ENCODE assay signal across 17 cellular contexts in genomic region chr4:1490011-1490905, GRCh38.
DNase-seq lines count a peak whose midpoint lies in the region; ATAC-seq and TF ChIP-seq lines count a peak whose summit lies in the region.
"Had no signal": no experiment of that assay in that cellular context is flagged by ENCODE, and none has a peak within 500 bp of the region (broad histone marks: within the 10 kb centered on the region; RNA-seq: fewer than 3 reads in every experiment).

No MANE protein-coding gene starts in this region.

- H3K27ac ChIP-seq in endodermal cell (ENCODE audit: low read depth, low read length) (no peak overlapping the region), neuronal stem cell (replicated peaks; ENCODE audit: low read length) (no peak overlapping the region)
- H3K27ac ChIP-seq: SJCRH30 had no signal

- H2BK120ac ChIP-seq in neuronal stem cell (ENCODE audit: low read depth, low read length) = no peak overlapping the region

- H3K9ac ChIP-seq in endodermal cell (ENCODE audit: extremely low read depth, low read length, poor library complexity, severe bottlenecking) (no peak overlapping the region), neuronal stem cell (ENCODE audit: low read depth, low read length, poor library complexity) (no peak overlapping the region)

- H3K27ac Mint-ChIP-seq in activated naive CD4-positive, alpha-beta T cell treated with anti-CD3 and anti-CD28 coated beads for 36 hours = no peak overlapping the region
- no peak overlapping the region for H3K27ac Mint-ChIP-seq in endodermal cell
- H3K27ac Mint-ChIP-seq in stimulated activated effector memory CD8-positive, alpha-beta T cell treated with anti-CD3 and anti-CD28 coated beads, Interleukin-12 subunit alpha, Interleukin-12 subunit beta, amount 100 ng/mL, for 72 hours = no peak overlapping the region
- H3K27ac Mint-ChIP-seq: CD8-positive, alpha-beta T cell had no signal

- no peaks in the 10 kb centered on the region for H3K4me1 ChIP-seq in endodermal cell (ENCODE audit: control insufficient read depth, insufficient read depth, low read length)
- H3K4me1 ChIP-seq in neuronal stem cell (ENCODE audit: control insufficient read depth in 2 of 2, insufficient read depth in 1 of 2, low read depth in 1 of 2, low read length in 2 of 2) = no peaks in the 10 kb centered on the region

- peak overlapping the region; percentile 79 for H2AK5ac ChIP-seq in neuronal stem cell (ENCODE audit: low read depth, low read length)

- H4K8ac ChIP-seq in neuronal stem cell (ENCODE audit: low read depth, low read length) = no peak overlapping the region

- ATAC-seq in stimulated activated effector memory CD8-positive, alpha-beta T cell treated with anti-CD3 and anti-CD28 coated beads, Interleukin-12 subunit alpha, Interleukin-12 subunit beta, amount 100 ng/mL, for 72 hours = no peak
- ATAC-seq: CD8-positive, alpha-beta T cell had no signal

- H3K18ac ChIP-seq in neuronal stem cell (ENCODE audit: low read length) = peak overlapping the region; percentile 83

- H4K91ac ChIP-seq in neuronal stem cell (ENCODE audit: low read depth, low read length, poor library complexity) = no peak overlapping the region

- H3K4ac ChIP-seq in neuronal stem cell (ENCODE audit: low read length) = no peak overlapping the region

- H3K9me3 ChIP-seq in endodermal cell (ENCODE audit: control insufficient read depth, low read length) (peaks cover 14% of the 10 kb centered on the region), neuronal stem cell (replicated peaks in 1 of 2; ENCODE audit: control insufficient read depth in 2 of 2, insufficient read depth in 1 of 2, low read depth in 1 of 2, low read length in 2 of 2) (peaks cover 8 to 9% of the 10 kb centered on the region in 2 donors)

- H2AFZ ChIP-seq in neuronal stem cell (ENCODE audit: low read length) = no peak overlapping the region

- H3K27me3 ChIP-seq in H7 (ENCODE audit: control insufficient read depth, insufficient read depth, low read length) = no peaks in the 10 kb centered on the region
- H3K27me3 ChIP-seq in endodermal cell (ENCODE audit: control insufficient read depth, insufficient read depth, low read length, poor library complexity, severe bottlenecking) = no peaks in the 10 kb centered on the region
- H3K27me3 ChIP-seq in neuronal stem cell (ENCODE audit: control insufficient read depth in 3 of 3, insufficient read depth in 3 of 3, low read depth in 1 of 3, low read length in 3 of 3) = peaks cover 0 to 34% (median 0%) of the 10 kb centered on the region in 3 experiments
- H3K27me3 ChIP-seq: SJCRH30 had no signal

- 89 to 93% methylated on average over 22 to 46 of the region's 46 CpGs for WGBS in endodermal cell (ENCODE audit: insufficient coverage in 1 of 2, insufficient read length in 1 of 2), 2 experiments
- no CpG with 5 or more reads among the region's 46 CpGs for WGBS in neuronal stem cell (ENCODE audit: extremely low coverage in 2 of 2, insufficient read length in 2 of 2, insufficient replicate concordance in 1 of 2), 2 donors

- peaks cover 7% of the 10 kb centered on the region for H3K36me3 Mint-ChIP-seq in activated naive CD4-positive, alpha-beta T cell treated with anti-CD3 and anti-CD28 coated beads for 36 hours (ENCODE audit: low read depth)
- no peaks in the 10 kb centered on the region for H3K36me3 Mint-ChIP-seq in endodermal cell (ENCODE audit: low read depth)
- H3K36me3 Mint-ChIP-seq in stimulated activated effector memory CD8-positive, alpha-beta T cell treated with anti-CD3 and anti-CD28 coated beads, Interleukin-12 subunit alpha, Interleukin-12 subunit beta, amount 100 ng/mL, for 72 hours = no peaks in the 10 kb centered on the region

- no peaks in the 10 kb centered on the region for H3K4me1 Mint-ChIP-seq in activated naive CD4-positive, alpha-beta T cell treated with anti-CD3 and anti-CD28 coated beads for 36 hours (ENCODE audit: low read depth)
- H3K4me1 Mint-ChIP-seq in endodermal cell = no peaks in the 10 kb centered on the region
- H3K4me1 Mint-ChIP-seq in stimulated activated effector memory CD8-positive, alpha-beta T cell treated with anti-CD3 and anti-CD28 coated beads, Interleukin-12 subunit alpha, Interleukin-12 subunit beta, amount 100 ng/mL, for 72 hours = no peaks in the 10 kb centered on the region

- no peak overlapping the region for H3K4me2 ChIP-seq in neuronal stem cell (ENCODE audit: insufficient read depth, low read length, poor library complexity, severe bottlenecking)

- H2BK12ac ChIP-seq in neuronal stem cell (ENCODE audit: low read length) = no peak overlapping the region

- peak overlapping the region; percentile 56 for H3K14ac ChIP-seq in neuronal stem cell (ENCODE audit: low read length)

- no peak for TF ChIP-seq CTCF in endodermal cell (conservative IDR thresholded peaks at IDR 0.05)

- intact Hi-C loops in activated naive CD4-positive, alpha-beta T cell treated with anti-CD3 and anti-CD28 coated beads for 36 hours (cut with micrococcal nuclease) = no loop called here

- H2BK5ac ChIP-seq in neuronal stem cell (ENCODE audit: low read length) = peak overlapping the region; percentile 39

- no peak overlapping the region for H3K4me3 ChIP-seq in H7 (ENCODE audit: insufficient read depth, low read depth, low read length)
- no peak overlapping the region for H3K4me3 ChIP-seq in endodermal cell (ENCODE audit: low read length)
- H3K4me3 ChIP-seq in neuronal stem cell (ENCODE audit: low read length in 2 of 2) = no peak overlapping the region
- H3K4me3 ChIP-seq: SJCRH30 had no signal

- peaks cover 16% of the 10 kb centered on the region for H3K9me3 Mint-ChIP-seq in activated naive CD4-positive, alpha-beta T cell treated with anti-CD3 and anti-CD28 coated beads for 36 hours
- peaks cover 22% of the 10 kb centered on the region for H3K9me3 Mint-ChIP-seq in endodermal cell
- peaks cover 14% of the 10 kb centered on the region for H3K9me3 Mint-ChIP-seq in stimulated activated effector memory CD8-positive, alpha-beta T cell treated with anti-CD3 and anti-CD28 coated beads, Interleukin-12 subunit alpha, Interleukin-12 subunit beta, amount 100 ng/mL, for 72 hours

- peak overlapping the region; percentile 49 for H2BK15ac ChIP-seq in neuronal stem cell (ENCODE audit: low read length)

- H3K27me3 Mint-ChIP-seq in activated naive CD4-positive, alpha-beta T cell treated with anti-CD3 and anti-CD28 coated beads for 36 hours (ENCODE audit: low read depth) = peaks cover 2% of the 10 kb centered on the region
- peaks cover 9% of the 10 kb centered on the region for H3K27me3 Mint-ChIP-seq in endodermal cell (ENCODE audit: insufficient read depth)

- CTCF ChIA-PET in activated naive CD4-positive, alpha-beta T cell treated with anti-CD3 and anti-CD28 coated beads for 36 hours (lab: Charles Lee) = no interaction called here

- H3K4me3 Mint-ChIP-seq in activated naive CD4-positive, alpha-beta T cell treated with anti-CD3 and anti-CD28 coated beads for 36 hours = no peak overlapping the region
- no peak overlapping the region for H3K4me3 Mint-ChIP-seq in endodermal cell
- no peak overlapping the region for H3K4me3 Mint-ChIP-seq in stimulated activated effector memory CD8-positive, alpha-beta T cell treated with anti-CD3 and anti-CD28 coated beads, Interleukin-12 subunit alpha, Interleukin-12 subunit beta, amount 100 ng/mL, for 72 hours
- H3K4me3 Mint-ChIP-seq: CD8-positive, alpha-beta T cell had no signal

- DNase-seq in activated naive CD4-positive, alpha-beta T cell treated with anti-CD3 and anti-CD28 coated beads, Interleukin-2, amount 50 U/mL, for 16 hours = peak; percentile 3
- no peak for DNase-seq in activated naive CD4-positive, alpha-beta T cell treated with anti-CD3 and anti-CD28 coated beads for 36 hours
- DNase-seq in H7 (peak; percentile 62), endodermal cell (peak; percentile 31), neuronal stem cell (ENCODE audit: low spot score) (no peak), middle frontal gyrus (ENCODE audit: extremely low spot score, low spot score) (no peak), Ammon's horn (ENCODE audit: low spot score) (no peak)
- no peak for DNase-seq in stimulated activated effector memory CD8-positive, alpha-beta T cell treated with anti-CD3 and anti-CD28 coated beads, Interleukin-12 subunit alpha, Interleukin-12 subunit beta, amount 100 ng/mL, for 72 hours (ENCODE audit: low spot score in 2 of 2)
- DNase-seq: AML-193, DMS 273 treated with DMSO at 0.1 percent for 48 hours, NCI-H1436, NCI-H2081, NCI-H226, OCI-M1, RPMI8226, SJCRH30 had no signal

- H3K36me3 ChIP-seq in H7 (replicated peaks; ENCODE audit: control insufficient read depth, insufficient read depth, low read length) (no peaks in the 10 kb centered on the region), endodermal cell (ENCODE audit: control insufficient read depth, insufficient read depth, low read length) (no peaks in the 10 kb centered on the region), neuronal stem cell (replicated peaks in 1 of 2; ENCODE audit: control insufficient read depth in 2 of 2, insufficient read depth in 2 of 2, low read length in 2 of 2) (no peaks in the 10 kb centered on the region)
- H3K36me3 ChIP-seq: SJCRH30 had no signal

- H3K79me1 ChIP-seq in neuronal stem cell (ENCODE audit: low read depth, low read length) = no peaks in the 10 kb centered on the region

- no peak overlapping the region for H3K23ac ChIP-seq in neuronal stem cell (ENCODE audit: low read depth, low read length, poor library complexity)

Comparison
In these comparisons a context has a peak if more than half of its experiments do, and no peak if none do; other contexts are left out.
1. DNase-seq: peak in activated naive CD4-positive, alpha-beta T cell treated with anti-CD3 and anti-CD28 coated beads, Interleukin-2, amount 50 U/mL, for 16 hours (single experiment), H7 (single experiment) and endodermal cell (single experiment); none in activated naive CD4-positive, alpha-beta T cell treated with anti-CD3 and anti-CD28 coated beads for 36 hours (single experiment), neuronal stem cell (single experiment), stimulated activated effector memory CD8-positive, alpha-beta T cell treated with anti-CD3 and anti-CD28 coated beads, Interleukin-12 subunit alpha, Interleukin-12 subunit beta, amount 100 ng/mL, for 72 hours (0 of 2), middle frontal gyrus (single experiment) and Ammon's horn (single experiment).